In the genomic region with DNA sequence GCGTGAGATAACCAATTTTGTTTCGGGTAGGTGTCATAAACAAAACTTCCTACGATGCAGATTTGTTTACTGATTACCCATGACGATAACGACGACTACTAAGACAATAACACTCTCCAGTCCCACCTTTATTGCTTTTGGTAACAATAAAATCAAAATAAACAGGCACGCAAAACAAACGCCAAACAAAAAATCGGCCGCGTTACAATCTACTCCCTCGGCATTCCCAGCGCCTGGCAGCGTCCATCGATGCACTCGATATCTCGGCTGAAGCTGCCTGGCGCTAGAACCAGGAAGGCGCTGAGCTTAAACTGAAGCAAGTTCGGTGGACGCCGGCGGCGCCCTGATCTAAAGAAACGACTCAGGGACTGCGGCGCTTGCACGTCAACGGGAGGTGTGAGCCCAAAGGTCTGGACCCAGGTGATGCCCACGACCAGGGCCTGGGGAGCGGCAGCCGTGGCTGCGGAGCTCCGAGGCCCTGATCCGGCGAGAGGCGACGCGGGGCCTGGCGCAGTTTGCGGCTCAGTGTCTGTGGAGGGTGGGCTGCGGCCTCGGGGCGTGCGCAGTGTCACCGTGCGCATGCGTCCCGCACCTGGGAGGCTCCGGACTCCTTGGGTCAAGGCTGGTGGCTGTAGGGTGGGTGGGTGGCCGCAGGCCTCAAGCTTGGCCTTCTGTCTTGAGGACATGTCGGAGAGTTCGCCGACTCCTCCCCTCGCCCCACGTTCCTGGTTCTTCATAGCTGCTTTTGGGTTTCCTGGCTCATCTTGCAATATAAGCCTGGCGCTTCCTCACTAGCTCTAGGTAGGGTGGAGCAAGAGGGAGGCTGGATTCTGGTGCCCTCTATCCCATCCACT, we compare ENCODE assay signal across 8 cellular contexts. TPM values are rescaled to one million over a fixed set of nuclear protein-coding genes. Genes with fewer than 3 reads are reported as not detected.
DNase-seq lines count a peak whose midpoint lies in the region; ATAC-seq and TF ChIP-seq lines count a peak whose summit lies in the region.

A gene with protein sequence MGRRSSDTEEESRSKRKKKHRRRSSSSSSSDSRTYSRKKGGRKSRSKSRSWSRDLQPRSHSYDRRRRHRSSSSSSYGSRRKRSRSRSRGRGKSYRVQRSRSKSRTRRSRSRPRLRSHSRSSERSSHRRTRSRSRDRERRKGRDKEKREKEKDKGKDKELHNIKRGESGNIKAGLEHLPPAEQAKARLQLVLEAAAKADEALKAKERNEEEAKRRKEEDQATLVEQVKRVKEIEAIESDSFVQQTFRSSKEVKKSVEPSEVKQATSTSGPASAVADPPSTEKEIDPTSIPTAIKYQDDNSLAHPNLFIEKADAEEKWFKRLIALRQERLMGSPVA (plus strand): TSS at position 286 of the 854 bp plus-strand sequence. CDS start 12,016 bp downstream, outside the sequence.

- DNase-seq in GM06990 (ENCODE audit: extremely low read depth, insufficient read length), result peak; percentile 89
- peak; percentile 84 for DNase-seq in NCI-H1092 (lab: John Stamatoyannopoulos, UW)
- peak; percentile 79 for DNase-seq in SKM-1 (lab: John Stamatoyannopoulos, UW; ENCODE audit: unreplicated experiment)
- peak; percentile 73 to 78 for DNase-seq in activated naive CD4-positive, alpha-beta T cell treated with anti-CD3 and anti-CD28 coated beads, Interleukin-2, amount 50 U/mL, for 72 hours (ENCODE audit: low spot score in 2 of 2)
- peak; percentile 93 for DNase-seq in glutamatergic neuron
- DNase-seq in ovary, result peak; percentile 73 to 85 (median 79)

- H3K27me3 ChIP-seq in GM06990 (replicated peaks; ENCODE audit: control insufficient read depth, insufficient read depth, low read length) (no peaks in the 10 kb centered on the region; the same call in 1 of the 2 replicates), ovary (no peaks in the 10 kb centered on the region), thymus (ENCODE audit: control insufficient read depth, insufficient read depth) (peaks cover 25% of the 10 kb centered on the region)

- TF ChIP-seq POLR2A in ovary (IDR thresholded peaks at IDR 0.05), result no peak

- H3K4me3 ChIP-seq in GM06990 (replicated peaks; ENCODE audit: low read depth, low read length) (peak within 1 kb of the TSS; percentile 77), ovary (peak within 1 kb of the TSS; percentile 92), thymus (ENCODE audit: low read length) (peak within 1 kb of the TSS; percentile 73)

- 0% methylated on average over 51 to 57 of the region's 57 CpGs for WGBS in ovary, 3 donors
- under 1% methylated on average over 57 of the region's 57 CpGs for WGBS in thymus

- H3K9me3 Mint-ChIP-seq in activated naive CD4-positive, alpha-beta T cell treated with anti-CD3 and anti-CD28 coated beads, Interleukin-2, amount 50 U/mL, for 72 hours, result peaks cover 0 to 17% of the 10 kb centered on the region in 2 donors
- peaks cover 41% of the 10 kb centered on the region for H3K9me3 Mint-ChIP-seq in glutamatergic neuron (ENCODE audit: unreplicated experiment)

- H3K4me3 Mint-ChIP-seq in glutamatergic neuron (ENCODE audit: unreplicated experiment), result peak within 1 kb of the TSS; percentile 94

- TF ChIP-seq CTCF in GM06990 (IDR thresholded peaks at IDR 0.05; ENCODE audit: insufficient read depth, low read length, poor library complexity, severe bottlenecking), result no peak
- no peak for TF ChIP-seq CTCF in glutamatergic neuron (IDR thresholded peaks at IDR 0.05; ENCODE audit: partially characterized antibody, unreplicated experiment)
- peak in 1 of 3 donors; percentile 5 for TF ChIP-seq CTCF in ovary (IDR thresholded peaks at IDR 0.05)

- peak within 1 kb of the TSS in 1 of 2 donors; percentile 24 for H3K27ac ChIP-seq in ovary
- peak within 1 kb of the TSS; percentile 44 for H3K27ac ChIP-seq in thymus (ENCODE audit: low read depth)

- H3K36me3 Mint-ChIP-seq in activated naive CD4-positive, alpha-beta T cell treated with anti-CD3 and anti-CD28 coated beads, Interleukin-2, amount 50 U/mL, for 72 hours, result peaks cover 28 to 32% of the 10 kb centered on the region in 2 donors
- H3K36me3 Mint-ChIP-seq in glutamatergic neuron (ENCODE audit: unreplicated experiment), result peaks cover 3% of the 10 kb centered on the region

- H3K4me1 ChIP-seq in ovary (ENCODE audit: insufficient read depth), result peaks cover 6% of the 10 kb centered on the region
- peaks cover 7% of the 10 kb centered on the region for H3K4me1 ChIP-seq in thymus (ENCODE audit: control insufficient read depth, insufficient read depth, low read length)

- H3K27ac Mint-ChIP-seq in activated naive CD4-positive, alpha-beta T cell treated with anti-CD3 and anti-CD28 coated beads, Interleukin-2, amount 50 U/mL, for 72 hours, result peak within 1 kb of the TSS; percentile 85 to 93
- H3K27ac Mint-ChIP-seq in glutamatergic neuron (ENCODE audit: unreplicated experiment), result peak within 1 kb of the TSS; percentile 99

- intact Hi-C loops in ovary (cut with DNase I), result no loop called here

- H3K4me1 Mint-ChIP-seq in glutamatergic neuron (ENCODE audit: low read depth, unreplicated experiment), result peaks cover 29% of the 10 kb centered on the region

- ATAC-seq in HG02588 (IDR thresholded peaks at IDR 0.05; ENCODE audit: unreplicated experiment), result peak; percentile 84
- ATAC-seq in activated naive CD4-positive, alpha-beta T cell treated with anti-CD3 and anti-CD28 coated beads, Interleukin-2, amount 50 U/mL, for 72 hours, result peak; percentile 81 to 83

- no peaks in the 10 kb centered on the region for H3K36me3 ChIP-seq in GM06990 (ENCODE audit: control insufficient read depth, insufficient read depth, low read length)
- no peaks in the 10 kb centered on the region for H3K36me3 ChIP-seq in ovary
- no peaks in the 10 kb centered on the region for H3K36me3 ChIP-seq in thymus (ENCODE audit: control insufficient read depth, insufficient read depth)

- H3K9me3 ChIP-seq in ovary (peaks cover 0 to 4% of the 10 kb centered on the region in 2 donors), thymus (ENCODE audit: control insufficient read depth) (no peaks in the 10 kb centered on the region)

- H3K27me3 Mint-ChIP-seq in glutamatergic neuron (ENCODE audit: unreplicated experiment), result peaks cover 38% of the 10 kb centered on the region

- TF ChIP-seq EP300 in ovary (IDR thresholded peaks at IDR 0.05), result no peak

RNA-seq across cellular contexts. Expression of the gene that starts here (rescaled TPM):
- total RNA-seq in activated naive CD4-positive, alpha-beta T cell treated with anti-CD3 and anti-CD28 coated beads, Interleukin-2, amount 50 U/mL, for 72 hours, result 10 to 100 TPM; 25.1 to 47.3 TPM
- total RNA-seq in glutamatergic neuron (ENCODE audit: unreplicated experiment), result 93.9 TPM
- 10 to 100 TPM; 30.2 to 45.1 (median 34.8) TPM for total RNA-seq in ovary
- polyA plus RNA-seq in ovary, result 10 to 100 TPM; 13.4 to 23.8 TPM
- 19.4 TPM for polyA plus RNA-seq in thymus
